In the genomic region with DNA sequence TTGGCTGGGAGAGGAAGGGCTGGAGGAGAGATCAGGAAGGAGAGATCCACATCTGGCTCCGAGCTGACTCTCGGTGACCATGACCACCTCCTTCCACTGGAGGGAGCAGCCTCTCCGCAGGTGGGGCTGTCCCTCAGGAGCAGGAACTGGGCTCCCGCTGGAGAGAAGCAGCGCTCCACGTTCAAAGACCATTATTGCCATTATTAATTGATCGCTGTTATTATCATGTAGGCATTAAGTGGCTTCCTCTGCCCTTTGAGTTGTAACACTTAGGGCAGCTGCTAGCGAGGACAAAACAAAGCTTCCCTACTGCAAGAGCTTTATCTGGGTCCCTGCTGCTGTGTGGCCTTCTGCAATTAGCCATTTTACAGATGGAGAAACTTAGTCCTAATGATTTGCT, we compare ENCODE assay signal across 8 cellular contexts.
DNase-seq lines count a peak whose midpoint lies in the region; ATAC-seq and TF ChIP-seq lines count a peak whose summit lies in the region.

No MANE protein-coding gene starts in this region.

- H3K4me1 ChIP-seq in gastrocnemius medialis = no peaks in the 10 kb centered on the region

- no peaks in the 10 kb centered on the region for H3K36me3 ChIP-seq in gastrocnemius medialis

- H3K4me1 Mint-ChIP-seq in activated CD8-positive, alpha-beta T cell treated with anti-CD3 and anti-CD28 coated beads for 36 hours (ENCODE audit: low read depth) = no peaks in the 10 kb centered on the region

- in situ Hi-C loops in gastrocnemius medialis (cut with MboI; ENCODE audit: low sequenced_read_pairs in 4 of 4) = loop anchor here in 1 of 4 donors (25.0 kb wide), 1 partner anchor 380 kb away; no protein-coding TSS in a partner anchor

- H3K4me3 ChIP-seq in gastrocnemius medialis = no peak overlapping the region

- no peaks in the 10 kb centered on the region for H3K9me3 ChIP-seq in gastrocnemius medialis

- no peaks in the 10 kb centered on the region for H3K27me3 ChIP-seq in gastrocnemius medialis

- intact Hi-C loops in activated CD8-positive, alpha-beta T cell treated with anti-CD3 and anti-CD28 coated beads for 36 hours (cut with micrococcal nuclease) = no loop called here
- intact Hi-C loops in left ventricle myocardium superior (cut with micrococcal nuclease) = no loop called here
- intact Hi-C loops in gastrocnemius medialis (cut with DNase I; ENCODE audit: low total_unique reads) = loop anchor here (10.0 kb wide), 1 partner anchor 377 kb away; no protein-coding TSS in a partner anchor

- no peak for TF ChIP-seq POLR2A in gastrocnemius medialis (IDR thresholded peaks at IDR 0.05)

- no peak overlapping the region for H3K4me3 Mint-ChIP-seq in activated CD8-positive, alpha-beta T cell treated with anti-CD3 and anti-CD28 coated beads for 36 hours

- no peak overlapping the region for H3K27ac ChIP-seq in gastrocnemius medialis

- TF ChIP-seq CTCF in activated CD8-positive, alpha-beta T cell treated with anti-CD3 and anti-CD28 coated beads for 36 hours (IDR thresholded peaks at IDR 0.05) = peak; percentile 41
- TF ChIP-seq CTCF in gastrocnemius medialis (IDR thresholded peaks at IDR 0.05 in 4 of 5, conservative IDR thresholded peaks at IDR 0.05 in 1 of 5) = peak in 3 of 5 experiments; percentile 26 to 49 (median 48)

- no peaks in the 10 kb centered on the region for H3K36me3 Mint-ChIP-seq in activated CD8-positive, alpha-beta T cell treated with anti-CD3 and anti-CD28 coated beads for 36 hours (ENCODE audit: low read depth)

- H3K27ac Mint-ChIP-seq in activated CD8-positive, alpha-beta T cell treated with anti-CD3 and anti-CD28 coated beads for 36 hours = no peak overlapping the region

- POLR2A ChIA-PET in activated CD8-positive, alpha-beta T cell treated with anti-CD3 and anti-CD28 coated beads for 36 hours (lab: Charles Lee) = no interaction called here

- no peaks in the 10 kb centered on the region for H3K9me3 Mint-ChIP-seq in activated CD8-positive, alpha-beta T cell treated with anti-CD3 and anti-CD28 coated beads for 36 hours

- peak; percentile 76 for DNase-seq in D341Med (ENCODE audit: low spot score)
- DNase-seq in NCI-H146 (lab: John Stamatoyannopoulos, UW) = peak; percentile 91
- peak; percentile 24 for DNase-seq in activated CD8-positive, alpha-beta T cell treated with anti-CD3 and anti-CD28 coated beads for 36 hours
- peak; percentile 45 for DNase-seq in left ventricle myocardium superior
- no peak for DNase-seq in gastrocnemius medialis
- no peak for DNase-seq in central memory CD4-positive, alpha-beta T cell

- CTCF ChIA-PET in activated CD8-positive, alpha-beta T cell treated with anti-CD3 and anti-CD28 coated beads for 36 hours (lab: Charles Lee) = interaction anchor here (1.0 to 1.5 kb wide), 6 partner anchors 14 to 383 kb away, joined by 3 to 4 read pairs (median 4); no protein-coding TSS in a partner anchor

- peaks cover 6% of the 10 kb centered on the region for H3K27me3 Mint-ChIP-seq in activated CD8-positive, alpha-beta T cell treated with anti-CD3 and anti-CD28 coated beads for 36 hours

- ATAC-seq in GM21423 (IDR thresholded peaks at IDR 0.05; ENCODE audit: unreplicated experiment) (peak; percentile 59), left ventricle myocardium superior (peak; percentile 71), gastrocnemius medialis (peak in 1 of 2 donors; percentile 30), HG03159 (IDR thresholded peaks at IDR 0.05; ENCODE audit: unreplicated experiment) (no peak)
- ATAC-seq in activated CD8-positive, alpha-beta T cell treated with anti-CD3 and anti-CD28 coated beads for 36 hours = no peak

Comparison
In these comparisons a context has a peak if more than half of its experiments do, and no peak if none do; other contexts are left out.
1. DNase-seq: peak in D341Med (single experiment), NCI-H146 (single experiment), activated CD8-positive, alpha-beta T cell treated with anti-CD3 and anti-CD28 coated beads for 36 hours (single experiment) and left ventricle myocardium superior (single experiment); none in gastrocnemius medialis (0 of 2) and central memory CD4-positive, alpha-beta T cell (single experiment).
2. ATAC-seq: peak in GM21423 (single experiment) and left ventricle myocardium superior (single experiment); none in activated CD8-positive, alpha-beta T cell treated with anti-CD3 and anti-CD28 coated beads for 36 hours (single experiment) and HG03159 (single experiment).